In genomic region chr5:163534476-163535172, GRCh38 we compare ENCODE assay signal across 25 cellular contexts. TPM values are rescaled to one million over a fixed set of nuclear protein-coding genes. Genes with fewer than 3 reads are reported as not detected.
A peak's percentile ranks its signal among the peaks of the same experiment; 100 is the strongest.
DNase-seq lines count a peak whose midpoint lies in the region; ATAC-seq and FAIRE-seq lines count a peak whose summit lies in the region.
"Had no signal": no experiment of that assay in that cellular context is flagged by ENCODE, and none has a peak within 500 bp of the region (broad histone marks: within the 10 kb centered on the region; RNA-seq: fewer than 3 reads in every experiment).

No MANE protein-coding gene starts in this region.

- H3K9ac ChIP-seq in iPS-15b (ENCODE audit: low read depth, low read length) (no peak overlapping the region), GM23248 (no peak overlapping the region)

- peak overlapping the region; percentile 6 for H3K4me3 ChIP-seq in iPS-15b (ENCODE audit: low read depth, low read length)
- no peak overlapping the region for H3K4me3 ChIP-seq in small intestine (ENCODE audit: low read depth in 1 of 2, low read length in 2 of 2)
- H3K4me3 ChIP-seq in GM23248, result no peak overlapping the region
- H3K4me3 ChIP-seq: tibial artery had no signal

- FAIRE-seq in small intestine (lab: Jason Lieb, UNC), result no peak
- FAIRE-seq: D721Med, GM12892, TTC549 had no signal

- in situ Hi-C loops in GM23248 (cut with MboI), result no loop called here

- peaks cover 43% of the 10 kb centered on the region for H3K4me1 ChIP-seq in iPS-15b (ENCODE audit: control insufficient read depth, insufficient read depth, low read length)
- H3K4me1 ChIP-seq in small intestine (ENCODE audit: control insufficient read depth in 2 of 2, insufficient read depth in 1 of 2, low read depth in 1 of 2, low read length in 1 of 2), result peaks cover 0 to 4% of the 10 kb centered on the region in 2 donors
- H3K4me1 ChIP-seq in GM23248 (ENCODE audit: insufficient read depth), result no peaks in the 10 kb centered on the region

- H3F3A ChIP-seq in GM23248 (ENCODE audit: insufficient read depth), result no peaks in the 10 kb centered on the region

- DNase-seq in Right ventricle myocardium inferior (ENCODE audit: missing footprints) (no peak), cardiac septum (ENCODE audit: low spot score) (no peak), Right ventricle myocardium superior (no peak), small intestine (peak; percentile 85), GM23248 (no peak)
- DNase-seq in stimulated activated CD4-positive, alpha-beta T cell treated with anti-CD3 and anti-CD28 coated beads, Interleukin-4, amount 100 ng/mL, for 24 hours, result no peak
- DNase-seq: activated CD4-positive, alpha-beta memory T cell treated with anti-CD3 and anti-CD28 coated beads, Interleukin-2, amount 10 ng/mL, durations not matched to agents 7 days and 5 days; activated CD4-positive, CD25-positive, alpha-beta regulatory T cell treated with anti-CD3 and anti-CD28 coated beads, Interleukin-2, amount 50 U/mL, for 72 hours; amygdala; CD4-positive, CD25-positive, alpha-beta regulatory T cell; HCEC 1CT; mesenchymal stem cell; naive B cell; NCI-H187 treated with DMSO at 0.1 percent for 48 hours; NCI-H2227 treated with DMSO at 0.1 percent for 48 hours; NCI-H774; stimulated activated CD8-positive, alpha-beta memory T cell treated with anti-CD3 and anti-CD28 coated beads, Interleukin-4, amount 100 ng/mL, for 48 hours; tibial artery had no signal

- intact Hi-C loops in Right ventricle myocardium inferior (cut with DNase I), result no loop called here
- intact Hi-C loops in cardiac septum (cut with DNase I), result no loop called here
- intact Hi-C loops in Right ventricle myocardium superior (cut with DNase I), result no loop called here

- WGBS in small intestine, 3 donors, result 12 to 40% (median 34%) methylated on average over 2 of the region's 2 CpGs
- 29 to 38% methylated on average over 2 of the region's 2 CpGs for WGBS in GM23248 (ENCODE audit: low coverage in 1 of 2, low lambda C conversion rate in 2 of 2, missing lambda C conversion rate in 2 of 2), 2 experiments

- no peaks in the 10 kb centered on the region for H3K9me2 ChIP-seq in GM23248 (ENCODE audit: insufficient read depth)

- H3K36me3 ChIP-seq in iPS-15b (ENCODE audit: control insufficient read depth, insufficient read depth, low read length) (no peaks in the 10 kb centered on the region), small intestine (ENCODE audit: control insufficient read depth in 2 of 2, insufficient read depth in 2 of 2, low read length in 2 of 2) (no peaks in the 10 kb centered on the region), GM23248 (ENCODE audit: low read depth) (no peaks in the 10 kb centered on the region)
- H3K36me3 ChIP-seq: tibial artery had no signal

- H2AFZ ChIP-seq in GM23248, result no peak overlapping the region

- ATAC-seq in Right ventricle myocardium inferior, result peak; percentile 80
- ATAC-seq in Right ventricle myocardium superior (ENCODE audit: poor library complexity), result peak; percentile 95
- ATAC-seq in HG03520 (IDR thresholded peaks at IDR 0.05; ENCODE audit: unreplicated experiment), result no peak
- ATAC-seq: activated T-helper 17 cell treated with anti-CD3 and anti-CD28 coated beads, Interleukin-2, amount 50 U/mL, for 72 hours had no signal

- H3K4me2 ChIP-seq in GM23248 (ENCODE audit: unreplicated experiment), result no peak overlapping the region

- no peaks in the 10 kb centered on the region for H4K20me1 ChIP-seq in GM23248 (ENCODE audit: insufficient read depth)

- H3K27me3 ChIP-seq in iPS-15b (ENCODE audit: control insufficient read depth, insufficient read depth, low read length) (no peaks in the 10 kb centered on the region), small intestine (ENCODE audit: control insufficient read depth in 2 of 2, insufficient read depth in 2 of 2, low read length in 2 of 2) (no peaks in the 10 kb centered on the region), GM23248 (replicated peaks; ENCODE audit: insufficient read depth) (peaks cover 13% of the 10 kb centered on the region)
- H3K27me3 ChIP-seq: tibial artery had no signal

- H3K9me3 ChIP-seq in iPS-15b (ENCODE audit: control insufficient read depth, insufficient read depth, low read length), result no peaks in the 10 kb centered on the region
- H3K9me3 ChIP-seq in small intestine (ENCODE audit: control insufficient read depth, low read depth), result no peaks in the 10 kb centered on the region
- H3K9me3 ChIP-seq in GM23248 (ENCODE audit: low read depth), result no peaks in the 10 kb centered on the region
- H3K9me3 ChIP-seq: tibial artery had no signal

- no peaks in the 10 kb centered on the region for H3K79me2 ChIP-seq in GM23248 (ENCODE audit: insufficient read depth)

- H3K27ac ChIP-seq in small intestine (ENCODE audit: low read depth in 1 of 2, low read length in 1 of 2) (no peak overlapping the region), GM23248 (no peak overlapping the region)
- H3K27ac ChIP-seq: 22Rv1, tibial artery had no signal

RNA-seq across cellular contexts. Expression of gene MAT2B, which starts 29.2 kb away (rescaled TPM):
- total RNA-seq in Right ventricle myocardium inferior (59.1 TPM), cardiac septum (45.2 TPM), Right ventricle myocardium superior (60.0 TPM)
- polyA plus RNA-seq in small intestine (10 to 100 TPM; 71.5 to 89.9 (median 76.2) TPM), GM23248 (2016; fragmentation: Nextera tagmentation; extraction: Ambion mirVana) (95.5 and 98.8 TPM in 2 replicates)
- total RNA-seq in GM23248 (2014; rRNA removed; shearing (Covaris generic)), result 61.3 and 63.1 TPM in 2 replicates
